8 cellular contexts compared by ENCODE assay signal in the genomic region with DNA sequence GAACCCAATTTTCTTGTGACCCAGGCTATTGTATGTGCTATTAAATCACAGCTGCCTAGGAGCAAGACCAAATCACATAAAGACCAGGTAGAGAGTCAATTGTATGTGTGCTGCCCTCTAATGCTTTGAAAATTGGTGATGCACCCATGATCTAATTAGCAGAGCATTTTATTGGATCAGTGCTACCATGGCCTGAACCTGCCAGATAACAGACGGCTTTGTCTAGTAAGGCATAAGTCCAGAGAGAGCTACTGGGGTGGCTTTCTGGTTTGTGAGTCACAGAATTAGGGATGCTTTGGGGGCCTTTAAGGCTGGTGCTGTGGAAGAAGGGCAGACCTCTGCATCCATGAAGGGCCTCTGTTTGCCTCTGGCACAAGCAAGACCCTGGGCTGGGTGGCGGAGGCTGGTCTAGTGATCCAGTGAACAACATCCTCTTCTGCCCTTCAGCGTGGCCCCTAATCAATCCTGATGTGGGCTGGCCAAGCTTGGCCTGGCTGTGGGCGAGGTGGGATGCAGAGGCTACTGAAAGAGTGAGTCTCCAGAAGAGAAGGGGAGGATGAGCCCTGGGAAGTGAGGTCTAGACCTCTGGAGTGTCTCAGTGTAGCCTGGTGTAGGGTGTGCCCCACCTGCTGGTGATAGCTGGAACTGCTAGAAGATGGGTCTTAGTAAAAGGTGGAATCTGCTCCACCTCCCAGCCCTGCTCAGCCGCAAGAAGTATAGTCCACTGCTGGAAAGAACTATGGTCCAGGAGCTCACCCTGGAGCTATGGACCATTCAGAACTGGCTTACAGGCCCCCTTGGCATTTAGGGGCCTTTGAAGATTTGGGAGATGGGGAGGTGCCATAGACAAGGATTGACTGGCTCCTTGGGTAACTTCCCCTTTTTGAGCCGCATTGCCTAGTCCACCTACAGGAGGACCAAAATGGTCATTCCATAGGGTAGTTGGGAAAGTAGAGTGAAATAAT. TPM values are rescaled to one million over a fixed set of nuclear protein-coding genes. Genes with fewer than 3 reads are reported as not detected.
A peak's percentile ranks its signal among the peaks of the same experiment; 100 is the strongest.
DNase-seq lines count a peak whose midpoint lies in the region; ATAC-seq and TF ChIP-seq lines count a peak whose summit lies in the region.

No MANE protein-coding gene starts in this region.

- peak; percentile 100 for TF ChIP-seq CTCF in RWPE2 (IDR thresholded peaks at IDR 0.05; ENCODE audit: poor library complexity, severe bottlenecking)
- TF ChIP-seq CTCF in foreskin keratinocyte (conservative IDR thresholded peaks at IDR 0.05) = peak; percentile 85

- peaks cover 4% of the 10 kb centered on the region for H3K4me1 Mint-ChIP-seq in activated T-helper 17 cell treated with anti-CD3 and anti-CD28 coated beads, Interleukin-2, amount 50 U/mL, for 72 hours

- H3K9me3 Mint-ChIP-seq in activated T-helper 17 cell treated with anti-CD3 and anti-CD28 coated beads, Interleukin-2, amount 50 U/mL, for 72 hours = no peaks in the 10 kb centered on the region

- H3K27ac ChIP-seq in RWPE2 (ENCODE audit: poor library complexity, severe bottlenecking) (no peak overlapping the region), foreskin keratinocyte (no peak overlapping the region)

- H3K4me1 ChIP-seq in RWPE2 (ENCODE audit: insufficient read depth, poor library complexity, severe bottlenecking) (no peaks in the 10 kb centered on the region), foreskin keratinocyte (no peaks in the 10 kb centered on the region)

- peaks cover 24% of the 10 kb centered on the region for H3K27me3 Mint-ChIP-seq in activated T-helper 17 cell treated with anti-CD3 and anti-CD28 coated beads, Interleukin-2, amount 50 U/mL, for 72 hours

- H3K36me3 Mint-ChIP-seq in activated T-helper 17 cell treated with anti-CD3 and anti-CD28 coated beads, Interleukin-2, amount 50 U/mL, for 72 hours (ENCODE audit: low read depth) = no peaks in the 10 kb centered on the region

- no peaks in the 10 kb centered on the region for H3K9me3 ChIP-seq in RWPE2 (ENCODE audit: severe bottlenecking)

- no peak overlapping the region for H3K4me3 ChIP-seq in RWPE2 (ENCODE audit: severe bottlenecking)

- DNase-seq in EL = peak; percentile 75
- DNase-seq in M059J (ENCODE audit: low read depth) = peak; percentile 78
- DNase-seq in RWPE2 (ENCODE audit: low spot score) = peak; percentile 85
- DNase-seq in foreskin keratinocyte = peak; percentile 9 to 42
- DNase-seq in nucleus accumbens (lab: John Stamatoyannopoulos, UW) = peak in 50 of 56 donors; percentile 17 to 92 (median 55)
- DNase-seq in superior temporal gyrus (ENCODE audit: extremely low spot score) = peak; percentile 91

- no peaks in the 10 kb centered on the region for H3K27me3 ChIP-seq in RWPE2 (ENCODE audit: insufficient read depth, poor library complexity, severe bottlenecking)
- peaks cover 18% of the 10 kb centered on the region for H3K27me3 ChIP-seq in foreskin keratinocyte

- no peaks in the 10 kb centered on the region for H3K36me3 ChIP-seq in RWPE2 (ENCODE audit: low read depth)

- ATAC-seq in RWPE2 (ENCODE audit: low read depth) (peak; percentile 82), foreskin keratinocyte (peak; percentile 71), HG02884 (IDR thresholded peaks at IDR 0.05; ENCODE audit: unreplicated experiment) (no peak)
- ATAC-seq in activated T-helper 17 cell treated with anti-CD3 and anti-CD28 coated beads, Interleukin-2, amount 50 U/mL, for 72 hours (replicated peaks) = peak; percentile 72

- H3K4me3 Mint-ChIP-seq in activated T-helper 17 cell treated with anti-CD3 and anti-CD28 coated beads, Interleukin-2, amount 50 U/mL, for 72 hours = no peak overlapping the region

- no peak overlapping the region for H3K27ac Mint-ChIP-seq in activated T-helper 17 cell treated with anti-CD3 and anti-CD28 coated beads, Interleukin-2, amount 50 U/mL, for 72 hours

RNA-seq across cellular contexts. Expression of a gene that starts 36.7 kb away (rescaled TPM):
- 30.1 and 46.2 TPM in 2 replicates for total RNA-seq in M059J (2014; rRNA removed; shearing (Covaris generic))
- 10 to 100 TPM; 15.3 to 20.6 TPM for total RNA-seq in activated T-helper 17 cell treated with anti-CD3 and anti-CD28 coated beads, Interleukin-2, amount 50 U/mL, for 72 hours
- 19.6 and 20.1 TPM in 2 replicates for total RNA-seq in foreskin keratinocyte
- polyA plus RNA-seq in foreskin keratinocyte = 20.8 and 21.6 TPM in 2 replicates

RNA-seq across cellular contexts. Expression of a gene that starts 45.0 kb away (rescaled TPM):
- 20.1 and 34.9 TPM in 2 replicates for total RNA-seq in M059J (2014; rRNA removed; shearing (Covaris generic))
- 1 to 10 TPM in 1 of 2 donors, under 1 TPM in 1; 0.26 to 1.0 TPM for total RNA-seq in activated T-helper 17 cell treated with anti-CD3 and anti-CD28 coated beads, Interleukin-2, amount 50 U/mL, for 72 hours
- total RNA-seq in foreskin keratinocyte = 1.5 and 2.0 TPM in 2 replicates
- 0.50 and 0.69 TPM in 2 replicates for polyA plus RNA-seq in foreskin keratinocyte

Comparison
In these comparisons a context has a peak if more than half of its experiments do, and no peak if none do; other contexts are left out.
1. DNase-seq: peak in every context shown above with its lines; median percentile 91 in superior temporal gyrus; 85 in RWPE2; 78 in M059J; 75 in EL; 55 in nucleus accumbens; 26 in foreskin keratinocyte.